ENCODE assay signal across 1 cellular context in genomic region chr1:197252981-197253380, GRCh38.
TF ChIP-seq lines count a peak whose summit lies in the region.

No MANE protein-coding gene starts in this region.

TF ChIP-seq in GM23338, 12 proteins besides CTCF, POLR2A, EP300 and RAD21 (continued from another document):
- TF ChIP-seq ZNF462 (CRISPR knock-in tag; IDR thresholded peaks at IDR 0.05) = no peak
- TF ChIP-seq JUNB (IDR thresholded peaks at IDR 0.05; ENCODE audit: unreplicated experiment) = no peak
